1 cellular context compared by ENCODE assay signal in the genomic region with DNA sequence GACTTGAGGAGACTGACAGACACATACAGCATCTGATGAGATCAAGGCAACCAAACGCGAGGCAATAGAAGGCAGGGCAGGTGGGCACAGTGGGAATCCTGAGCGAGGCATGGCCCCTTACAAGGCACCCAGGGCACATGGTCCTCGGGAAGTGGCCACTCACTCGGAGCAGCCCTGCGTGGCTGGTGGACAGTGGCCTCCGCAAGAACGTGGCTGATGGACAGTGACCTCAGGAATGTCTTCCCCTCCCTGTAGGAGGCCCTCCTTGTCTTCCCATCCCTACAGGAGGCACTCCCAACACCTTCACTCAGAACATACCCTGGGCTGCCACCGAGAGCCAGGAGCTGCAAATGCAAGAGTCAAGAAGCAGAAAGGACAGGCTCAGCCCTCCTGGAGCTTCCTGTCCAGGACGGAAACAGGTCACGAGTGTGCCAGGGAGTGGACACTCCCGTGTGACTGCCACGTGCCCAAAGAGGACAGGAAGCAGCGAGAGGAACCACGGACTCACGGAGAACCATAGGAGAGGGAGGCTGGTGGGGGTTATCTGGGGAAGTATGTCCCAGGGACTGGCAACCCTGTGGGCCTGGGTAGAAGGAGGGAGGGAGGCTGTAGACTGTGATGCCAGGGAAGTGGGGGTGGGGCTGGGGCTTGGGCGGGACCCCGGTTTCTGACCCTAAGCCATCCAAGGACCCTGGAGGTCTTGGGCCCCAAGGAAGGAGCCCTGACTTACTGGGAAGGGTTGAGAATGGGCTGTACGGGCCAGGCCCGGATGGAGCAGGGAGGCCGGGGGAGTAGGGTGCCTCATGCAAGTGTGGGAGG.
TF ChIP-seq lines count a peak whose summit lies in the region.

No MANE protein-coding gene starts in this region.

TF ChIP-seq in H1, 55 proteins besides CTCF, POLR2A, EP300 and RAD21:
- TF ChIP-seq, protein P1, sequence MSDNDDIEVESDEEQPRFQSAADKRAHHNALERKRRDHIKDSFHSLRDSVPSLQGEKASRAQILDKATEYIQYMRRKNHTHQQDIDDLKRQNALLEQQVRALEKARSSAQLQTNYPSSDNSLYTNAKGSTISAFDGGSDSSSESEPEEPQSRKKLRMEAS (IDR thresholded peaks at IDR 0.05): peak; percentile 14; the same call in 1 of the 2 replicates
- TF ChIP-seq CBX8 (IDR thresholded peaks at IDR 0.05; ENCODE audit: borderline replicate concordance, low read depth, low read length) (no peak), SUZ12 (IDR thresholded peaks at IDR 0.05; ENCODE audit: low read length) (no peak), CREB1 (IDR thresholded peaks at IDR 0.05) (no peak), GTF2F1 (IDR thresholded peaks at IDR 0.05; ENCODE audit: borderline replicate concordance, low read depth, low read length) (no peak)
